ENCODE assay signal across 1 cellular context in the genomic region with DNA sequence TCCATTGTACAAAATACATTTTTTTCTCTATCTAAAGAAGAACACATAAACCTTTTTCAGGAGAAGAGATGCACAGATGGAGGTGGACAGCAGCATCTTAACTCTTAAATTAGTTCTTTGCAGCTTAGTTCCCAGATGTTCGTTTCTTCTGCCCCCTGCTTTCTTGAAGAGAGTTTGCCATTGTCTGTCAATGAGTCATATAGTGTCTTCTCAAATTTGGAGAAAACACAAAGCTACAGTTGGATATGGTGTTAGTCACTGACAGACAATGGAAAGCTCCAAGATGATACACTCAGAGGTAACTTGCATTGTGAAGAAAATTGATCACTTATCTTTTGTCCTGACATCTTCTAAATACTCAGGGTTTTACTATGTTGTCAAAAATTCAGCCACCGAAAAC.
TF ChIP-seq lines count a peak whose summit lies in the region.

No MANE protein-coding gene starts in this region.

TF ChIP-seq in IMR-90, 13 proteins besides CTCF, POLR2A, EP300 and RAD21 (continued from another document):
- TF ChIP-seq, protein P1, sequence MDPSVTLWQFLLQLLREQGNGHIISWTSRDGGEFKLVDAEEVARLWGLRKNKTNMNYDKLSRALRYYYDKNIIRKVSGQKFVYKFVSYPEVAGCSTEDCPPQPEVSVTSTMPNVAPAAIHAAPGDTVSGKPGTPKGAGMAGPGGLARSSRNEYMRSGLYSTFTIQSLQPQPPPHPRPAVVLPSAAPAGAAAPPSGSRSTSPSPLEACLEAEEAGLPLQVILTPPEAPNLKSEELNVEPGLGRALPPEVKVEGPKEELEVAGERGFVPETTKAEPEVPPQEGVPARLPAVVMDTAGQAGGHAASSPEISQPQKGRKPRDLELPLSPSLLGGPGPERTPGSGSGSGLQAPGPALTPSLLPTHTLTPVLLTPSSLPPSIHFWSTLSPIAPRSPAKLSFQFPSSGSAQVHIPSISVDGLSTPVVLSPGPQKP (IDR thresholded peaks at IDR 0.05; ENCODE audit: borderline replicate concordance, low read depth, low read length) = no peak
- TF ChIP-seq SMC3 (IDR thresholded peaks at IDR 0.05; ENCODE audit: low read depth, low read length) = no peak
- TF ChIP-seq MAZ (IDR thresholded peaks at IDR 0.05; ENCODE audit: borderline replicate concordance, low read depth, low read length) = no peak
- no peak for TF ChIP-seq MAFK (IDR thresholded peaks at IDR 0.05; ENCODE audit: low read depth, low read length)
